Comparison of ENCODE assay signal across 20 cellular contexts in the genomic region with DNA sequence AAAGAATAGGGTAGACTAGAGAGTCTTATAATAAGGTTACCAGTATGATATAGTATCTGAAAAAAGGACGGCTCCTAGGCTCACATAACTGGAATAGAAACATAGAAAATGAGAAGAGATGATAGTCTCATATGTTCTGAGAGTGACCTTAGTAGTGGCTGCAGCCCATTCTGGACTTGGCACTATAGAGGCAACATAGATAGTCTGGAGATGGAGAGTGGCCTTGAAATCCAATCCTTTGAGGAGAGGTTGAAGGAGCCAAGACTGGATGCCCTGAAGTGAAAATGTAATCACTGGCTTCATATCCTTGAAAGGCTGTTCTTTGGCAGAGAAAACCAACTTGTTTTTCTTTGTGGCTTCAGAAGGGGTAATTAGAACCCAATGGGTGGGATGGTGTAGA.
DNase-seq lines count a peak whose midpoint lies in the region; ATAC-seq and TF ChIP-seq lines count a peak whose summit lies in the region.
"Had no signal": no experiment of that assay in that cellular context is flagged by ENCODE, and none has a peak within 500 bp of the region (broad histone marks: within the 10 kb centered on the region; RNA-seq: fewer than 3 reads in every experiment).

No MANE protein-coding gene starts in this region.

- no peak for TF ChIP-seq CTCF in CD4-positive, alpha-beta T cell (IDR thresholded peaks at IDR 0.05)
- no peak for TF ChIP-seq CTCF in endothelial cell (IDR thresholded peaks at IDR 0.05; ENCODE audit: unreplicated experiment)

- CTCF ChIA-PET in CD4-positive, alpha-beta T cell (lab: Charles Lee), result interaction anchor here (1.0 to 1.3 kb wide), 2 partner anchors 23 to 135 kb away, joined by 3 read pairs; no protein-coding TSS in a partner anchor
- CTCF ChIA-PET in T-cell (lab: Charles Lee), result no interaction called here

- ATAC-seq in CD4-positive, alpha-beta T cell (ENCODE audit: poor library complexity), result no peak
- ATAC-seq in T-cell (replicated peaks in 1 of 4), result no peak
- no peak for ATAC-seq in naive thymus-derived CD8-positive, alpha-beta T cell
- ATAC-seq: HepG2 had no signal

- POLR2A ChIA-PET in CD4-positive, alpha-beta T cell (lab: Charles Lee), result interaction anchor here (1.3 to 2.2 kb wide), 3 partner anchors 10 to 81 kb away, joined by 4 to 10 read pairs (median 5); partner anchors contain the start of gene STIM1
- POLR2A ChIA-PET in T-cell (lab: Charles Lee), result interaction anchor here in 1 of 2 donors (0.6 kb wide), 1 partner anchor 72 kb away, joined by 6 read pairs; no protein-coding TSS in a partner anchor
- POLR2A ChIA-PET in naive thymus-derived CD8-positive, alpha-beta T cell (lab: Charles Lee), result interaction anchor here (1.5 kb wide), 1 partner anchor 130 kb away, joined by 5 read pairs; no protein-coding TSS in a partner anchor

- DNase-seq in NCI-H2196 (lab: John Stamatoyannopoulos, UW; ENCODE audit: unreplicated experiment) (peak; percentile 17), NCI-H2196 treated with DMSO at 0.1 percent for 48 hours (lab: John Stamatoyannopoulos, UW; ENCODE audit: unreplicated experiment) (no peak), T-cell (no peak), endothelial cell (ENCODE audit: low spot score) (no peak), germinal center (ENCODE audit: low spot score) (no peak)
- no peak for DNase-seq in CD4-positive, alpha-beta T cell
- no peak for DNase-seq in naive thymus-derived CD8-positive, alpha-beta T cell
- DNase-seq in stimulated activated CD8-positive, alpha-beta memory T cell treated with anti-CD3 and anti-CD28 coated beads, Interleukin-4, amount 100 ng/mL, for 48 hours, result no peak
- DNase-seq: DMS53, KG1, NCI-H1417, NCI-H187, NCI-H2107, NCI-H345, NCI-H524 treated with DMSO at 0.1 percent for 48 hours, PC-9, SIG-M5 had no signal

- intact Hi-C loops in CD4-positive, alpha-beta T cell (cut with DNase I, micrococcal nuclease), result no loop called here

- H3K27ac Mint-ChIP-seq in CD4-positive, alpha-beta T cell, result peak overlapping the region; percentile 56
- peak overlapping the region; percentile 37 for H3K27ac Mint-ChIP-seq in T-cell
- peak overlapping the region in 9 of 10 donors; percentile 11 to 77 (median 61) for H3K27ac Mint-ChIP-seq in naive thymus-derived CD8-positive, alpha-beta T cell
- H3K27ac Mint-ChIP-seq in endothelial cell (ENCODE audit: unreplicated experiment), result no peak overlapping the region

- H3K4me1 Mint-ChIP-seq in CD4-positive, alpha-beta T cell (ENCODE audit: low read depth), result peaks cover 74% of the 10 kb centered on the region
- peaks cover 82 to 88% (median 84%) of the 10 kb centered on the region in 3 donors for H3K4me1 Mint-ChIP-seq in T-cell
- H3K4me1 Mint-ChIP-seq in naive thymus-derived CD8-positive, alpha-beta T cell, result peaks cover 47 to 90% (median 81%) of the 10 kb centered on the region in 4 donors
- no peaks in the 10 kb centered on the region for H3K4me1 Mint-ChIP-seq in endothelial cell (ENCODE audit: unreplicated experiment)

- no peak overlapping the region for H3K4me3 Mint-ChIP-seq in CD4-positive, alpha-beta T cell
- H3K4me3 Mint-ChIP-seq in T-cell (no peak overlapping the region), endothelial cell (ENCODE audit: unreplicated experiment) (no peak overlapping the region)
- peak overlapping the region in 3 of 10 donors; percentile 2 to 15 (median 9) for H3K4me3 Mint-ChIP-seq in naive thymus-derived CD8-positive, alpha-beta T cell

- no peak overlapping the region for H3K27ac ChIP-seq in CD4-positive, alpha-beta T cell (ENCODE audit: low read depth, low read length)
- H3K27ac ChIP-seq: 22Rv1, PC-9, RWPE1 had no signal

- no peaks in the 10 kb centered on the region for H3K9me3 ChIP-seq in CD4-positive, alpha-beta T cell (ENCODE audit: control insufficient read depth, low read length)

- no peaks in the 10 kb centered on the region for H3K9me3 Mint-ChIP-seq in CD4-positive, alpha-beta T cell
- no peaks in the 10 kb centered on the region for H3K9me3 Mint-ChIP-seq in T-cell
- no peaks in the 10 kb centered on the region for H3K9me3 Mint-ChIP-seq in naive thymus-derived CD8-positive, alpha-beta T cell
- no peaks in the 10 kb centered on the region for H3K9me3 Mint-ChIP-seq in endothelial cell (ENCODE audit: unreplicated experiment)

- H3K27me3 Mint-ChIP-seq in CD4-positive, alpha-beta T cell, result no peaks in the 10 kb centered on the region
- H3K27me3 Mint-ChIP-seq in T-cell (no peaks in the 10 kb centered on the region), endothelial cell (ENCODE audit: unreplicated experiment) (peaks cover 3% of the 10 kb centered on the region)
- no peaks in the 10 kb centered on the region for H3K27me3 Mint-ChIP-seq in naive thymus-derived CD8-positive, alpha-beta T cell

- H3K36me3 Mint-ChIP-seq in CD4-positive, alpha-beta T cell (ENCODE audit: low read depth), result no peaks in the 10 kb centered on the region
- H3K36me3 Mint-ChIP-seq in T-cell (peaks cover 16% of the 10 kb centered on the region), endothelial cell (ENCODE audit: low read depth, unreplicated experiment) (no peaks in the 10 kb centered on the region)
- peaks cover 0 to 7% (median 0%) of the 10 kb centered on the region in 3 donors for H3K36me3 Mint-ChIP-seq in naive thymus-derived CD8-positive, alpha-beta T cell

- no peaks in the 10 kb centered on the region for H3K27me3 ChIP-seq in CD4-positive, alpha-beta T cell (ENCODE audit: control insufficient read depth, insufficient read depth, low read length)
